ENCODE assay signal across 12 cellular contexts in the genomic region with DNA sequence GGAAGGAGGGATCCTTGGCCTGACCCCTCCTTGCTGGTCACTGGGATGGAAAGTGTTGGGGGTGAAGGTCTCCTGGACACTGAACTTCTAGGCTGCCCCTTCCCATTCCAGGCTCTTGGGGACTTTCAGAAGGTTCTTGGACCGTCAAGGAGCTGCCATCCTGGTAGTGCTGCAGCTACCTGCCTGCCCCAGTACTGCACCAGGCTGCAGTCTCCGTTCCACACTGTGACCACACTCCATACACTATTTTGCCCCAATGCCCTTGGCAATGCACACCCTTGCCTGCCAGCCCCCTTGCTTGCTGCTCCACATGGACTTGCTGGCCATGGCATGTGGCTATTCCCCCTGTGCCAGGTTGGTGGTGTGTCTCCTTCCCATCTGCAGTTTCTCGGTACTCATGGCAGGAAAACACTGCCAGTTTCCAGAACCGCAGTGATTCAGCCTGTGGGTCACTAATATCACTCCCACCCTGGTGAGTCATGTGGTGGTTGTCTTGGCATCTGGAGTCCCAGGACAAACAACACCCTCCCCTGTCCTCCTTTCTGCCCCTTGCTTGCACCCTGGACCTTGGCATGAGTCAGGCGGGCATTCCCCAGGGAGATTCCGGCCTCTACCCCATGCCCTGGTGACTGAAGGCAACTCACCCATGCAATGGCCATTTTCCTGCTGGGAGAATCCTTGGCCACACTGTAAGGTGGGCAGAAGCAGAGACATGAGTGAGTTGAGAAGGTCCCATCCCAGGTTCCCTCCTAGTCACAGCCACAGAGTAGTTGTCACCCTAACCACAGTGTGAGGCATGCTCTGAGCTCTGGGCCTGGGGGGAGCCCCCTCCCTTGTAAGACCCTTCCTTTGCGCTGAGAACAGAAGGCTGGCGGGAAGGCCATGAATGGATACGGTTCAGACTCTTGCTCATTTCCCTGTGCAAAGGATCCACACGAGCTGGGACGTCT. TPM values are rescaled to one million over a fixed set of nuclear protein-coding genes. Genes with fewer than 3 reads are reported as not detected.
DNase-seq lines count a peak whose midpoint lies in the region; ATAC-seq, FAIRE-seq and TF ChIP-seq lines count a peak whose summit lies in the region.
"Had no signal": no experiment of that assay in that cellular context is flagged by ENCODE, and none has a peak within 500 bp of the region (broad histone marks: within the 10 kb centered on the region; RNA-seq: fewer than 3 reads in every experiment).

No MANE protein-coding gene starts in this region.

- H3K4me1 Mint-ChIP-seq in activated CD4-positive, alpha-beta memory T cell treated with anti-CD3 and anti-CD28 coated beads for 36 hours (ENCODE audit: low read depth): no peaks in the 10 kb centered on the region
- no peaks in the 10 kb centered on the region for H3K4me1 Mint-ChIP-seq in activated CD4-positive, alpha-beta memory T cell treated with anti-CD3 and anti-CD28 coated beads, Interleukin-2, amount 10 ng/mL, durations not matched to agents 7 days and 5 days

- H3K36me3 Mint-ChIP-seq in activated CD4-positive, alpha-beta memory T cell treated with anti-CD3 and anti-CD28 coated beads for 36 hours: no peaks in the 10 kb centered on the region
- no peaks in the 10 kb centered on the region for H3K36me3 Mint-ChIP-seq in activated CD4-positive, alpha-beta memory T cell treated with anti-CD3 and anti-CD28 coated beads, Interleukin-2, amount 10 ng/mL, durations not matched to agents 7 days and 5 days (ENCODE audit: low read depth)

- no peaks in the 10 kb centered on the region for H3K27me3 ChIP-seq in effector memory CD4-positive, alpha-beta T cell (replicated peaks; ENCODE audit: control insufficient read depth, insufficient read depth, low read length, poor library complexity, severe bottlenecking)
- H3K27me3 ChIP-seq: colonic mucosa had no signal

- no peak overlapping the region for H3K27ac ChIP-seq in effector memory CD4-positive, alpha-beta T cell (ENCODE audit: insufficient read depth, low read length, poor library complexity, severe bottlenecking)
- H3K27ac ChIP-seq: colonic mucosa, WERI-Rb-1 had no signal

- DNase-seq in activated CD4-positive, alpha-beta memory T cell treated with anti-CD3 and anti-CD28 coated beads for 36 hours: peak; percentile 33
- DNase-seq in activated CD4-positive, alpha-beta memory T cell treated with anti-CD3 and anti-CD28 coated beads, Interleukin-2, amount 10 ng/mL, durations not matched to agents 7 days and 5 days: no peak
- DNase-seq in SK-MEL-5 (ENCODE audit: low read depth, low spot score) (peak; percentile 60), fibroblast of pulmonary artery (ENCODE audit: low read depth) (peak; percentile 84), frontal cortex (ENCODE audit: low spot score in 2 of 2) (no peak)
- peak; percentile 41 for DNase-seq in stimulated activated CD8-positive, alpha-beta memory T cell treated with anti-CD3 and anti-CD28 coated beads, Interleukin-4, amount 100 ng/mL, for 48 hours
- no peak for DNase-seq in effector memory CD4-positive, alpha-beta T cell
- DNase-seq: colonic mucosa, midbrain, NCI-H1694, WERI-Rb-1 had no signal

- intact Hi-C loops in activated CD4-positive, alpha-beta memory T cell treated with anti-CD3 and anti-CD28 coated beads for 36 hours (cut with micrococcal nuclease): no loop called here

- POLR2A ChIA-PET in activated CD4-positive, alpha-beta memory T cell treated with anti-CD3 and anti-CD28 coated beads for 36 hours (lab: Charles Lee): no interaction called here
- POLR2A ChIA-PET in activated CD4-positive, alpha-beta memory T cell treated with anti-CD3 and anti-CD28 coated beads, Interleukin-2, amount 10 ng/mL, durations not matched to agents 7 days and 5 days (lab: Charles Lee): no interaction called here

- no peak overlapping the region for H3K4me3 ChIP-seq in fibroblast of pulmonary artery (replicated peaks; ENCODE audit: low read depth, low read length)
- H3K4me3 ChIP-seq in effector memory CD4-positive, alpha-beta T cell (ENCODE audit: insufficient read depth, low read depth, low read length, poor library complexity, severe bottlenecking): no peak overlapping the region
- H3K4me3 ChIP-seq: colonic mucosa had no signal

- no peaks in the 10 kb centered on the region for H3K9me3 ChIP-seq in effector memory CD4-positive, alpha-beta T cell (ENCODE audit: control insufficient read depth, low read length)
- H3K9me3 ChIP-seq: colonic mucosa had no signal

- FAIRE-seq in frontal cortex (lab: Jason Lieb, UNC): no peak

- ATAC-seq in GM18861 (IDR thresholded peaks at IDR 0.05; ENCODE audit: unreplicated experiment): no peak

- H3K27me3 Mint-ChIP-seq in activated CD4-positive, alpha-beta memory T cell treated with anti-CD3 and anti-CD28 coated beads for 36 hours: no peaks in the 10 kb centered on the region
- H3K27me3 Mint-ChIP-seq in activated CD4-positive, alpha-beta memory T cell treated with anti-CD3 and anti-CD28 coated beads, Interleukin-2, amount 10 ng/mL, durations not matched to agents 7 days and 5 days: no peaks in the 10 kb centered on the region

- no peak overlapping the region for H3K27ac Mint-ChIP-seq in activated CD4-positive, alpha-beta memory T cell treated with anti-CD3 and anti-CD28 coated beads for 36 hours
- no peak overlapping the region for H3K27ac Mint-ChIP-seq in activated CD4-positive, alpha-beta memory T cell treated with anti-CD3 and anti-CD28 coated beads, Interleukin-2, amount 10 ng/mL, durations not matched to agents 7 days and 5 days

- no peaks in the 10 kb centered on the region for H3K36me3 ChIP-seq in effector memory CD4-positive, alpha-beta T cell (ENCODE audit: control insufficient read depth, insufficient read depth, low read length)
- H3K36me3 ChIP-seq: colonic mucosa, WERI-Rb-1 had no signal

- H3K9me3 Mint-ChIP-seq in activated CD4-positive, alpha-beta memory T cell treated with anti-CD3 and anti-CD28 coated beads for 36 hours: no peaks in the 10 kb centered on the region
- H3K9me3 Mint-ChIP-seq in activated CD4-positive, alpha-beta memory T cell treated with anti-CD3 and anti-CD28 coated beads, Interleukin-2, amount 10 ng/mL, durations not matched to agents 7 days and 5 days: no peaks in the 10 kb centered on the region

- no peaks in the 10 kb centered on the region for H3K4me1 ChIP-seq in effector memory CD4-positive, alpha-beta T cell (ENCODE audit: control insufficient read depth, insufficient read depth, low read length, poor library complexity, severe bottlenecking)
- H3K4me1 ChIP-seq: colonic mucosa had no signal

- in situ Hi-C loops in SK-MEL-5 (cut with HindIII; ENCODE audit: low pct_unique_long_range_greater_than_20kb, low sequenced_read_pairs): no loop called here

- CTCF ChIA-PET in activated CD4-positive, alpha-beta memory T cell treated with anti-CD3 and anti-CD28 coated beads for 36 hours (lab: Charles Lee): interaction anchor here (1.6 kb wide), 1 partner anchor 14 kb away, joined by 3 read pairs; no protein-coding TSS in a partner anchor
- CTCF ChIA-PET in activated CD4-positive, alpha-beta memory T cell treated with anti-CD3 and anti-CD28 coated beads, Interleukin-2, amount 10 ng/mL, durations not matched to agents 7 days and 5 days (lab: Charles Lee): no interaction called here

- H3K4me3 Mint-ChIP-seq in activated CD4-positive, alpha-beta memory T cell treated with anti-CD3 and anti-CD28 coated beads for 36 hours: no peak overlapping the region
- H3K4me3 Mint-ChIP-seq in activated CD4-positive, alpha-beta memory T cell treated with anti-CD3 and anti-CD28 coated beads, Interleukin-2, amount 10 ng/mL, durations not matched to agents 7 days and 5 days: no peak overlapping the region

- TF ChIP-seq CTCF in fibroblast of pulmonary artery (IDR thresholded peaks at IDR 0.05; ENCODE audit: low read length, missing control alignments): no peak

RNA-seq across cellular contexts. Expression of a gene that starts 32.8 kb away (rescaled TPM):
- total RNA-seq in activated CD4-positive, alpha-beta memory T cell treated with anti-CD3 and anti-CD28 coated beads for 36 hours: under 1 TPM; 0.86 to 0.87 TPM
- 10 to 100 TPM; 10.5 to 11.2 TPM for total RNA-seq in activated CD4-positive, alpha-beta memory T cell treated with anti-CD3 and anti-CD28 coated beads, Interleukin-2, amount 10 ng/mL, durations not matched to agents 7 days and 5 days
- 14.9 and 15.8 TPM in 2 replicates for total RNA-seq in SK-MEL-5 (2014; rRNA removed; shearing (Covaris generic))
- 23.3 and 35.4 TPM in 2 replicates for polyA plus RNA-seq in SK-MEL-5 (2015; cell fraction: cytosol; rRNA removed)
- 62.5 and 83.1 TPM in 2 replicates for polyA plus RNA-seq in SK-MEL-5 (2015; cell fraction: nucleus; rRNA removed)
- 17.9 TPM for total RNA-seq in frontal cortex

Comparison
In these comparisons a context has a peak if more than half of its experiments do, and no peak if none do; other contexts are left out.
1. DNase-seq: peak in activated CD4-positive, alpha-beta memory T cell treated with anti-CD3 and anti-CD28 coated beads for 36 hours (single experiment), SK-MEL-5 (single experiment), fibroblast of pulmonary artery (single experiment) and stimulated activated CD8-positive, alpha-beta memory T cell treated with anti-CD3 and anti-CD28 coated beads, Interleukin-4, amount 100 ng/mL, for 48 hours (single experiment); none in activated CD4-positive, alpha-beta memory T cell treated with anti-CD3 and anti-CD28 coated beads, Interleukin-2, amount 10 ng/mL, durations not matched to agents 7 days and 5 days (single experiment), effector memory CD4-positive, alpha-beta T cell (0 of 3) and frontal cortex (0 of 2).